In the genomic region with DNA sequence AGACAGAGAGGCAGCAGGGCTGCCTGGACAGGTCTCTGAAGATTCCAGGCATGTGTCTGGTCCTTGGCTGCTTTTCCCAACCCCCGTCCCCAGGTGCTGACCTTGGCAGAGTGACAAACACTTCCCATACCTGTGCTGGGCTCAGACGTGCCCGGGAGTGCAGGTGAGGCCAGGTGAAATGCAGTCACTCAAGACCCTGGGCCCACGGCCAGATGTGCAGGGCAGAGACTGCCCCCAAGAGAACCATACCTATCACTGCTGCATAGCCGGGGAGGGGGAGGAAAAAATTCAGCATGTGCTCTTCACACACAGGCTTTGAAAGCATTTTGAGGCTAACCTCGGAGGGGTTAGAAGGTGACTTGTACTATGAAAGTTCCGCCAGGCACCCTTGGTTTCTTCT, we compare ENCODE assay signal across 15 cellular contexts. TPM values are rescaled to one million over a fixed set of nuclear protein-coding genes. Genes with fewer than 3 reads are reported as not detected.
A peak's percentile ranks its signal among the peaks of the same experiment; 100 is the strongest.
DNase-seq lines count a peak whose midpoint lies in the region; ATAC-seq and TF ChIP-seq lines count a peak whose summit lies in the region.
"Had no signal": no experiment of that assay in that cellular context is flagged by ENCODE, and none has a peak within 500 bp of the region (broad histone marks: within the 10 kb centered on the region; RNA-seq: fewer than 3 reads in every experiment).

No MANE protein-coding gene starts in this region.

- peaks cover 72% of the 10 kb centered on the region for H3K4me1 Mint-ChIP-seq in WTC11
- no peaks in the 10 kb centered on the region for H3K4me1 Mint-ChIP-seq in T-helper 2 cell treated with Interferon-gamma antibody and Interleukin-4, amounts not matched to agents 5 μg/mL and 100 μg/mL, for 36 hours (ENCODE audit: low read depth)

- H3K9me3 Mint-ChIP-seq in WTC11: no peaks in the 10 kb centered on the region
- no peaks in the 10 kb centered on the region for H3K9me3 Mint-ChIP-seq in T-helper 2 cell treated with Interferon-gamma antibody and Interleukin-4, amounts not matched to agents 5 μg/mL and 100 μg/mL, for 36 hours

- 0 out of 2 replicates have a peak, but pooled peaks cover 3% of the 10 kb centered on the region for H3K36me3 ChIP-seq in HUES48 (ENCODE audit: control insufficient read depth, insufficient read depth, low read length)

- H3K27me3 ChIP-seq in AG04450 (ENCODE audit: control insufficient read depth, insufficient read depth, low read length) (no peaks in the 10 kb centered on the region), HUES48 (ENCODE audit: control insufficient read depth, insufficient read depth, low read length) (no peaks in the 10 kb centered on the region)

- no peaks in the 10 kb centered on the region for H3K9me3 ChIP-seq in AG04450 (ENCODE audit: control insufficient read depth, insufficient read depth, low read length)
- H3K9me3 ChIP-seq in HUES48 (ENCODE audit: control insufficient read depth, insufficient read depth, low read length): no peaks in the 10 kb centered on the region

- H3K4me3 ChIP-seq in AG04450 (ENCODE audit: low read depth, low read length) (no peak overlapping the region), HUES48 (ENCODE audit: low read depth, low read length) (no peak overlapping the region)

- H3K36me3 Mint-ChIP-seq in WTC11: peaks cover 9% of the 10 kb centered on the region
- no peaks in the 10 kb centered on the region for H3K36me3 Mint-ChIP-seq in T-helper 2 cell treated with Interferon-gamma antibody and Interleukin-4, amounts not matched to agents 5 μg/mL and 100 μg/mL, for 36 hours (ENCODE audit: low read depth)

- CTCF ChIA-PET in AG04450 (lab: Charles Lee): no interaction called here
- CTCF ChIA-PET in WTC11 (lab: Charles Lee): interaction anchor here (1.3 kb wide), 1 partner anchor 23 kb away, joined by 3 read pairs; no protein-coding TSS in a partner anchor

- no peak for DNase-seq in AG04450 (ENCODE audit: low read depth, low spot score)
- peak; percentile 36 for DNase-seq in WTC11 (ENCODE audit: low spot score)
- DNase-seq in kidney tubule cell (ENCODE audit: low spot score): peak; percentile 40
- no peak for DNase-seq in T-helper 2 cell treated with Interferon-gamma antibody and Interleukin-4, amounts not matched to agents 5 μg/mL and 100 μg/mL, for 36 hours (ENCODE audit: low spot score)
- DNase-seq in NAMALWA (ENCODE audit: low spot score): no peak
- no peak for DNase-seq in cortex of kidney (lab: John Stamatoyannopoulos, UW)
- DNase-seq: activated CD4-positive, alpha-beta T cell treated with anti-CD3 and anti-CD28 coated beads, Interleukin-2, amount 50 U/mL, for 4 hours; activated naive CD4-positive, alpha-beta T cell; HCEC 1CT; NCI-H1930; OCI-M1 had no signal

- H3K27ac ChIP-seq in AG04450 (ENCODE audit: low read depth, low read length) (peak overlapping the region; percentile 2), HUES48 (ENCODE audit: low read depth, low read length) (peak overlapping the region; percentile 21)

- no peaks in the 10 kb centered on the region for H3K27me3 Mint-ChIP-seq in WTC11 (ENCODE audit: low read depth)
- H3K27me3 Mint-ChIP-seq in T-helper 2 cell treated with Interferon-gamma antibody and Interleukin-4, amounts not matched to agents 5 μg/mL and 100 μg/mL, for 36 hours (ENCODE audit: low read depth): no peaks in the 10 kb centered on the region

- TF ChIP-seq CTCF in AG04450 (IDR thresholded peaks at IDR 0.05; ENCODE audit: low read depth, low read length) (no peak), WTC11 (IDR thresholded peaks at IDR 0.05) (no peak)

- H3K9ac ChIP-seq in HUES48 (ENCODE audit: low read depth, low read length): peak overlapping the region; percentile 32

- ATAC-seq in WTC11 (no peak), HG03378 (IDR thresholded peaks at IDR 0.05; ENCODE audit: unreplicated experiment) (no peak)
- ATAC-seq: HepG2 had no signal

- 0 out of 2 replicates have a peak overlapping the region, but pooled peaks have one; percentile 45 for H3K4me3 Mint-ChIP-seq in WTC11
- no peak overlapping the region for H3K4me3 Mint-ChIP-seq in T-helper 2 cell treated with Interferon-gamma antibody and Interleukin-4, amounts not matched to agents 5 μg/mL and 100 μg/mL, for 36 hours

- peaks cover 44% of the 10 kb centered on the region for H3K4me1 ChIP-seq in HUES48 (ENCODE audit: control insufficient read depth, insufficient read depth, low read length)

- POLR2A ChIA-PET in AG04450 (lab: Yijun Ruan, JAX): no interaction called here
- POLR2A ChIA-PET in WTC11 (lab: Charles Lee): no interaction called here

- H3K27ac Mint-ChIP-seq in WTC11: peak overlapping the region; percentile 97
- no peak overlapping the region for H3K27ac Mint-ChIP-seq in T-helper 2 cell treated with Interferon-gamma antibody and Interleukin-4, amounts not matched to agents 5 μg/mL and 100 μg/mL, for 36 hours

TF ChIP-seq in WTC11, 78 proteins besides CTCF, POLR2A, EP300 and RAD21:
- TF ChIP-seq ZNF232 (CRISPR knock-in tag; IDR thresholded peaks at IDR 0.05): no peak
- TF ChIP-seq, protein P1, sequence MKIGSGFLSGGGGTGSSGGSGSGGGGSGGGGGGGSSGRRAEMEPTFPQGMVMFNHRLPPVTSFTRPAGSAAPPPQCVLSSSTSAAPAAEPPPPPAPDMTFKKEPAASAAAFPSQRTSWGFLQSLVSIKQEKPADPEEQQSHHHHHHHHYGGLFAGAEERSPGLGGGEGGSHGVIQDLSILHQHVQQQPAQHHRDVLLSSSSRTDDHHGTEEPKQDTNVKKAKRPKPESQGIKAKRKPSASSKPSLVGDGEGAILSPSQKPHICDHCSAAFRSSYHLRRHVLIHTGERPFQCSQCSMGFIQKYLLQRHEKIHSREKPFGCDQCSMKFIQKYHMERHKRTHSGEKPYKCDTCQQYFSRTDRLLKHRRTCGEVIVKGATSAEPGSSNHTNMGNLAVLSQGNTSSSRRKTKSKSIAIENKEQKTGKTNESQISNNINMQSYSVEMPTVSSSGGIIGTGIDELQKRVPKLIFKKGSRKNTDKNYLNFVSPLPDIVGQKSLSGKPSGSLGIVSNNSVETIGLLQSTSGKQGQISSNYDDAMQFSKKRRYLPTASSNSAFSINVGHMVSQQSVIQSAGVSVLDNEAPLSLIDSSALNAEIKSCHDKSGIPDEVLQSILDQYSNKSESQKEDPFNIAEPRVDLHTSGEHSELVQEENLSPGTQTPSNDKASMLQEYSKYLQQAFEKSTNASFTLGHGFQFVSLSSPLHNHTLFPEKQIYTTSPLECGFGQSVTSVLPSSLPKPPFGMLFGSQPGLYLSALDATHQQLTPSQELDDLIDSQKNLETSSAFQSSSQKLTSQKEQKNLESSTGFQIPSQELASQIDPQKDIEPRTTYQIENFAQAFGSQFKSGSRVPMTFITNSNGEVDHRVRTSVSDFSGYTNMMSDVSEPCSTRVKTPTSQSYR (CRISPR knock-in tag; IDR thresholded peaks at IDR 0.05): 0 out of 2 replicates have a peak, but pooled peaks have one; percentile 49

RNA-seq across cellular contexts. Expression of a gene that starts 22.6 kb away (rescaled TPM):
- 3.8 and 4.4 TPM in 2 replicates for polyA plus RNA-seq in AG04450 (2011; rRNA removed)
- 5.6 and 5.8 TPM in 2 replicates for polyA minus RNA-seq in AG04450 (2011; rRNA and poly(A)+ RNA removed)
- 27.9 to 31.3 TPM (median 28.6 TPM) in 3 replicates for total RNA-seq in WTC11 (2021)
- total RNA-seq: T-helper 1 cell treated with Interleukin-12 subunit alpha and Interleukin-12 subunit beta and Interleukin-4 antibody, amounts not matched to agents 30 ng/mL and 1 ng/mL, for 36 hours had no signal

Comparison
In these comparisons a context has a peak if more than half of its experiments do, and no peak if none do; other contexts are left out.
1. DNase-seq: peak in WTC11 (single experiment) and kidney tubule cell (single experiment); none in AG04450 (single experiment), T-helper 2 cell treated with Interferon-gamma antibody and Interleukin-4, amounts not matched to agents 5 μg/mL and 100 μg/mL, for 36 hours (single experiment), NAMALWA (single experiment) and cortex of kidney (single experiment).